In genomic region chr16:55435387-55435786, GRCh38 we compare ENCODE assay signal across 1 cellular context.
TF ChIP-seq lines count a peak whose summit lies in the region.

No MANE protein-coding gene starts in this region.

TF ChIP-seq in K562, 482 proteins besides CTCF, POLR2A, EP300 and RAD21 (continued from another document and continues in another):
- TF ChIP-seq TFE3 (CRISPR knock-in tag; IDR thresholded peaks at IDR 0.05) (no peak), SRSF3 (IDR thresholded peaks at IDR 0.05; ENCODE audit: insufficient read depth, low read length) (no peak), FOSL1 (tag; conservative IDR thresholded peaks at IDR 0.05) (peak; percentile 61), ZNF436 (CRISPR knock-in tag; IDR thresholded peaks at IDR 0.05) (no peak), SRSF7 (optimal IDR thresholded peaks at IDR 0.05; ENCODE audit: low read depth, low read length) (no peak), ZNF324 (CRISPR knock-in tag; IDR thresholded peaks at IDR 0.05) (no peak), PYGO2 (tag; IDR thresholded peaks at IDR 0.05) (no peak), ZNF232 (CRISPR knock-in tag; IDR thresholded peaks at IDR 0.05) (no peak), BCOR (IDR thresholded peaks at IDR 0.05) (peak; percentile 38; the same call in 1 of the 2 replicates), SNRNP70 (optimal IDR thresholded peaks at IDR 0.05; ENCODE audit: low read depth, low read length) (no peak), MEIS2 (IDR thresholded peaks at IDR 0.05; ENCODE audit: partially characterized antibody) (peak; percentile 58), ZNF146 (CRISPR knock-in tag; IDR thresholded peaks at IDR 0.05; ENCODE audit: unreplicated experiment) (no peak), ELK1 (CRISPR knock-in tag; IDR thresholded peaks at IDR 0.05) (no peak), RBM22 (IDR thresholded peaks at IDR 0.05; ENCODE audit: low read depth, low read length, poor library complexity, severe bottlenecking) (no peak), SMC3 (conservative IDR thresholded peaks at IDR 0.05; ENCODE audit: insufficient read depth, low read depth, low read length) (no peak), SMARCE1 (IDR thresholded peaks at IDR 0.05) (peak; percentile 81; the same call in 1 of the 2 replicates), BACH1 (tag; IDR thresholded peaks at IDR 0.05) (no peak), BRF1 (IDR thresholded peaks at IDR 0.05; ENCODE audit: borderline replicate concordance, extremely low read depth, insufficient read length) (no peak), CHD4 (IDR thresholded peaks at IDR 0.05; ENCODE audit: insufficient read depth, insufficient replicate concordance, low read depth, low read length, poor library complexity, severe bottlenecking) (no peak), SMAD3 (CRISPR knock-in tag; conservative IDR thresholded peaks at IDR 0.05) (0 out of 2 replicates have a peak, but pooled peaks have one; percentile 76), KDM5B (IDR thresholded peaks at IDR 0.05; ENCODE audit: insufficient replicate concordance, low read depth, low read length) (no peak), CHAMP1 (IDR thresholded peaks at IDR 0.05) (no peak), RAD51 (IDR thresholded peaks at IDR 0.05; ENCODE audit: borderline replicate concordance, low read depth) (no peak), MTA1 (IDR thresholded peaks at IDR 0.05; ENCODE audit: borderline replicate concordance) (no peak), FOXP4 (CRISPR knock-in tag; IDR thresholded peaks at IDR 0.05; ENCODE audit: borderline replicate concordance) (no peak), CHD1 (IDR thresholded peaks at IDR 0.05; ENCODE audit: low read length) (no peak), TEAD1 (CRISPR knock-in tag; IDR thresholded peaks at IDR 0.05) (0 out of 4 replicates have a peak, but pooled peaks of 1 of the 2 experiments have one; percentile 62), HEY1 (CRISPR knock-in tag; IDR thresholded peaks at IDR 0.05; ENCODE audit: borderline replicate concordance) (peak; percentile 61; the same call in 1 of the 2 replicates), E2F8 (IDR thresholded peaks at IDR 0.05; ENCODE audit: low read depth, partially characterized antibody) (no peak), MLLT1 (IDR thresholded peaks at IDR 0.05) (no peak), ZKSCAN3 (CRISPR knock-in tag; IDR thresholded peaks at IDR 0.05) (no peak), MNT (conservative IDR thresholded peaks at IDR 0.05) (no peak), ZNF584 (CRISPR knock-in tag; IDR thresholded peaks at IDR 0.05; ENCODE audit: low read depth) (peak; percentile 53; the same call in 1 of the 2 replicates), EGR1 (conservative IDR thresholded peaks at IDR 0.05) (no peak), ZNF224 (CRISPR knock-in tag; IDR thresholded peaks at IDR 0.05) (no peak), RBBP5 (IDR thresholded peaks at IDR 0.05; ENCODE audit: borderline replicate concordance, insufficient read depth, low read length, poor library complexity, severe bottlenecking) (no peak), RREB1 (CRISPR knock-in tag; IDR thresholded peaks at IDR 0.05) (no peak), KAT8 (IDR thresholded peaks at IDR 0.05; ENCODE audit: low read depth) (no peak), TBL1XR1 (IDR thresholded peaks at IDR 0.05; ENCODE audit: low read length in 2 of 2) (peak in 1 of 2 experiments; percentile 60; a peak in 1 of 4 replicates), CBX8 (IDR thresholded peaks at IDR 0.05; ENCODE audit: borderline replicate concordance, extremely low read depth, low read depth, low read length, poor library complexity, severe bottlenecking) (no peak), RBM17 (IDR thresholded peaks at IDR 0.05; ENCODE audit: borderline replicate concordance, low read depth, low read length) (no peak), POLR2AphosphoS5 (IDR thresholded peaks at IDR 0.05; ENCODE audit: control insufficient read depth, insufficient read depth, low read depth, low read length) (peak; percentile 65; the same call in 1 of the 2 replicates), ZBED1 (IDR thresholded peaks at IDR 0.05) (no peak), MTA3 (IDR thresholded peaks at IDR 0.05; ENCODE audit: borderline replicate concordance) (no peak), ZKSCAN8 (CRISPR knock-in tag; IDR thresholded peaks at IDR 0.05) (no peak; the same call in 1 of the 2 replicates), GABPB1 (CRISPR knock-in tag; IDR thresholded peaks at IDR 0.05) (no peak), FOXA1 (IDR thresholded peaks at IDR 0.05; ENCODE audit: borderline replicate concordance) (no peak)
